8 cellular contexts compared by ENCODE assay signal in genomic region chr7:27031289-27032172, GRCh38.
A peak's percentile ranks its signal among the peaks of the same experiment; 100 is the strongest.
DNase-seq lines count a peak whose midpoint lies in the region; ATAC-seq and TF ChIP-seq lines count a peak whose summit lies in the region.

No MANE protein-coding gene starts in this region.

- H3K9ac ChIP-seq in adipocyte (ENCODE audit: low read length), result peak overlapping the region; percentile 37

- no peaks in the 10 kb centered on the region for H3K9me3 Mint-ChIP-seq in naive B cell

- no peaks in the 10 kb centered on the region for H3K36me3 Mint-ChIP-seq in naive B cell

- H3K36me3 ChIP-seq in adipocyte (ENCODE audit: control insufficient read depth, insufficient read depth, low read length, severe bottlenecking) (no peaks in the 10 kb centered on the region), testis (ENCODE audit: low read depth, missing control alignments) (no peaks in the 10 kb centered on the region)

- peak overlapping the region in 4 of 8 donors; percentile 25 to 69 (median 38) for H3K4me3 Mint-ChIP-seq in naive B cell

- DNase-seq in ACHN, result peak; percentile 58
- DNase-seq in adipocyte (ENCODE audit: low read depth), result peak; percentile 2
- peak; percentile 0 for DNase-seq in naive B cell
- no peak for DNase-seq in stimulated activated CD4-positive, alpha-beta T cell treated with anti-CD3 and anti-CD28 coated beads, Interleukin-1b, Interleukin-23, amount 100 ng/mL, for 48 hours
- DNase-seq in globus pallidus (ENCODE audit: low spot score), result no peak
- DNase-seq in testis, result no peak

- peak overlapping the region; percentile 60 for H3K4me3 ChIP-seq in adipocyte (ENCODE audit: low read length)
- no peak overlapping the region for H3K4me3 ChIP-seq in testis

- H3K27me3 Mint-ChIP-seq in naive B cell, result no peaks in the 10 kb centered on the region

- TF ChIP-seq CTCF in testis (IDR thresholded peaks at IDR 0.05), result no peak

- H3K4me1 Mint-ChIP-seq in naive B cell, result peaks cover 12 to 15% (median 13%) of the 10 kb centered on the region in 3 donors

- H3K9me3 ChIP-seq in adipocyte (ENCODE audit: control insufficient read depth, low read length), result no peaks in the 10 kb centered on the region
- H3K9me3 ChIP-seq in testis, result no peaks in the 10 kb centered on the region

- in situ Hi-C loops in ACHN (cut with HindIII; ENCODE audit: low pct_ligation_motif_present, low pct_unique_long_range_greater_than_20kb, low sequenced_read_pairs), result no loop called here

- peaks cover 31% of the 10 kb centered on the region for H3K4me1 ChIP-seq in adipocyte (ENCODE audit: control insufficient read depth, insufficient read depth, low read length)
- H3K4me1 ChIP-seq in testis, result no peaks in the 10 kb centered on the region

- H3K27me3 ChIP-seq in adipocyte (replicated peaks; ENCODE audit: control insufficient read depth, insufficient read depth, low read length), result no peaks in the 10 kb centered on the region
- no peaks in the 10 kb centered on the region for H3K27me3 ChIP-seq in testis

- ATAC-seq in GM18858 (IDR thresholded peaks at IDR 0.05; ENCODE audit: unreplicated experiment) (peak; percentile 77), HG03558 (IDR thresholded peaks at IDR 0.05; ENCODE audit: extremely low read depth, unreplicated experiment) (peak; percentile 70), naive B cell (ENCODE audit: low read depth in 2 of 2) (peak; percentile 77 to 86)

- peak overlapping the region; percentile 16 to 93 (median 82) for H3K27ac Mint-ChIP-seq in naive B cell

- TF ChIP-seq POLR2A in testis (IDR thresholded peaks at IDR 0.05), result no peak

- no peak overlapping the region for H3K27ac ChIP-seq in testis

- 75 to 77% methylated on average over 8 of the region's 8 CpGs for WGBS in testis, 2 donors

- intact Hi-C loops in testis (cut with DNase I; ENCODE audit: low total_unique reads), result no loop called here

Comparison
In these comparisons a context has a peak if more than half of its experiments do, and no peak if none do; other contexts are left out.
1. DNase-seq: peak in ACHN (single experiment), adipocyte (single experiment) and naive B cell (single experiment); none in stimulated activated CD4-positive, alpha-beta T cell treated with anti-CD3 and anti-CD28 coated beads, Interleukin-1b, Interleukin-23, amount 100 ng/mL, for 48 hours (single experiment), globus pallidus (single experiment) and testis (single experiment).
2. Peak in every context shown above with its lines, with median percentiles within 50 percentile points of each other: ATAC-seq.